ENCODE assay signal across 21 cellular contexts in genomic region chr15:65751431-65751830, GRCh38. TPM values are rescaled to one million over a fixed set of nuclear protein-coding genes. Genes with fewer than 3 reads are reported as not detected.
DNase-seq lines count a peak whose midpoint lies in the region; ATAC-seq lines count a peak whose summit lies in the region.
"Had no signal": no experiment of that assay in that cellular context is flagged by ENCODE, and none has a peak within 500 bp of the region (broad histone marks: within the 10 kb centered on the region; RNA-seq: fewer than 3 reads in every experiment).

No MANE protein-coding gene starts in this region.

- H3K27ac Mint-ChIP-seq in activated T-cell treated with anti-CD3 and anti-CD28 coated beads, Interleukin-2, amount 50 U/mL, for 24 hours: peak overlapping the region; percentile 2
- H3K27ac Mint-ChIP-seq in CD8-positive, alpha-beta memory T cell: peak overlapping the region in 6 of 8 donors; percentile 13 to 73 (median 34)
- H3K27ac Mint-ChIP-seq in activated T-helper 2 cell treated with anti-CD3 and anti-CD28 coated beads, Interferon-gamma antibody, Interleukin-2, Interleukin-4, amounts not matched to agents 10 μg/mL and 5 μg/mL and 100 μg/mL, durations not matched to agents 14 hours and 24 hours and 36 hours: peak overlapping the region; percentile 18
- peak overlapping the region in 6 of 10 donors; percentile 1 to 45 (median 14) for H3K27ac Mint-ChIP-seq in naive thymus-derived CD8-positive, alpha-beta T cell

- peaks cover 63% of the 10 kb centered on the region for H3K36me3 Mint-ChIP-seq in activated T-cell treated with anti-CD3 and anti-CD28 coated beads, Interleukin-2, amount 50 U/mL, for 24 hours (ENCODE audit: low read depth)
- peaks cover 10 to 57% (median 14%) of the 10 kb centered on the region in 3 donors for H3K36me3 Mint-ChIP-seq in CD8-positive, alpha-beta memory T cell
- peaks cover 45% of the 10 kb centered on the region for H3K36me3 Mint-ChIP-seq in activated T-helper 2 cell treated with anti-CD3 and anti-CD28 coated beads, Interferon-gamma antibody, Interleukin-2, Interleukin-4, amounts not matched to agents 10 μg/mL and 5 μg/mL and 100 μg/mL, durations not matched to agents 14 hours and 24 hours and 36 hours (ENCODE audit: low read depth)
- H3K36me3 Mint-ChIP-seq in naive thymus-derived CD8-positive, alpha-beta T cell: peaks cover 0 to 55% (median 20%) of the 10 kb centered on the region in 3 donors

- H3K27ac ChIP-seq in CD8-positive, alpha-beta memory T cell (ENCODE audit: low read depth, low read length): no peak overlapping the region
- H3K27ac ChIP-seq: Peyer's patch, SJCRH30 had no signal

- CTCF ChIA-PET in CD8-positive, alpha-beta memory T cell (lab: Charles Lee): no interaction called here

- H3K4me3 Mint-ChIP-seq in activated T-cell treated with anti-CD3 and anti-CD28 coated beads, Interleukin-2, amount 50 U/mL, for 24 hours: no peak overlapping the region
- no peak overlapping the region for H3K4me3 Mint-ChIP-seq in CD8-positive, alpha-beta memory T cell
- no peak overlapping the region for H3K4me3 Mint-ChIP-seq in activated T-helper 2 cell treated with anti-CD3 and anti-CD28 coated beads, Interferon-gamma antibody, Interleukin-2, Interleukin-4, amounts not matched to agents 10 μg/mL and 5 μg/mL and 100 μg/mL, durations not matched to agents 14 hours and 24 hours and 36 hours (ENCODE audit: low read depth)
- H3K4me3 Mint-ChIP-seq in naive thymus-derived CD8-positive, alpha-beta T cell: no peak overlapping the region
- H3K4me3 Mint-ChIP-seq: CD14-positive monocyte had no signal

- no peaks in the 10 kb centered on the region for H3K27me3 ChIP-seq in CD8-positive, alpha-beta memory T cell (ENCODE audit: insufficient read depth, low read length, poor library complexity, severe bottlenecking)
- H3K27me3 ChIP-seq: Peyer's patch, SJCRH30 had no signal

- intact Hi-C loops in activated T-helper 2 cell treated with anti-CD3 and anti-CD28 coated beads, Interferon-gamma antibody, Interleukin-2, Interleukin-4, amounts not matched to agents 10 μg/mL and 5 μg/mL and 100 μg/mL, durations not matched to agents 14 hours and 24 hours and 36 hours (cut with micrococcal nuclease): no loop called here

- no peaks in the 10 kb centered on the region for H3K9me3 ChIP-seq in CD8-positive, alpha-beta memory T cell (ENCODE audit: low read length)
- H3K9me3 ChIP-seq: Peyer's patch, SJCRH30 had no signal

- peaks cover 16% of the 10 kb centered on the region for H3K4me1 Mint-ChIP-seq in activated T-cell treated with anti-CD3 and anti-CD28 coated beads, Interleukin-2, amount 50 U/mL, for 24 hours (ENCODE audit: low read depth)
- peaks cover 17 to 45% (median 30%) of the 10 kb centered on the region in 3 donors for H3K4me1 Mint-ChIP-seq in CD8-positive, alpha-beta memory T cell
- H3K4me1 Mint-ChIP-seq in activated T-helper 2 cell treated with anti-CD3 and anti-CD28 coated beads, Interferon-gamma antibody, Interleukin-2, Interleukin-4, amounts not matched to agents 10 μg/mL and 5 μg/mL and 100 μg/mL, durations not matched to agents 14 hours and 24 hours and 36 hours (ENCODE audit: low read depth): peaks cover 14% of the 10 kb centered on the region
- peaks cover 10 to 20% (median 14%) of the 10 kb centered on the region in 4 donors for H3K4me1 Mint-ChIP-seq in naive thymus-derived CD8-positive, alpha-beta T cell
- H3K4me1 Mint-ChIP-seq: CD14-positive monocyte had no signal

- no peak for DNase-seq in activated T-cell treated with anti-CD3 and anti-CD28 coated beads, Interleukin-2, amount 50 U/mL, for 24 hours
- DNase-seq in activated T-cell treated with anti-CD3 and anti-CD28 coated beads, Interleukin-2, amount 50 U/mL, for 48 hours: no peak
- DNase-seq in CD8-positive, alpha-beta memory T cell: no peak
- no peak for DNase-seq in activated T-helper 2 cell treated with anti-CD3 and anti-CD28 coated beads, Interferon-gamma antibody, Interleukin-2, Interleukin-4, amounts not matched to agents 10 μg/mL and 5 μg/mL and 100 μg/mL, durations not matched to agents 14 hours and 24 hours and 36 hours (ENCODE audit: low spot score)
- DNase-seq in naive thymus-derived CD8-positive, alpha-beta T cell: no peak
- no peak for DNase-seq in ecto neural progenitor cell (ENCODE audit: low spot score)
- no peak for DNase-seq in NCI-H526 treated with DMSO at 0.1 percent for 48 hours (lab: John Stamatoyannopoulos, UW)
- DNase-seq: EL, GF-D8, GOT3, HCEC 1CT, IMR-90, NCI-H1694, NCI-H2081, NCI-H2171, NCI-H345, NCI-H524, Peyer's patch, SJCRH30 had no signal

- no peak overlapping the region for H3K4me3 ChIP-seq in CD8-positive, alpha-beta memory T cell (ENCODE audit: low read length)
- H3K4me3 ChIP-seq: Peyer's patch, SJCRH30 had no signal

- peaks cover 6% of the 10 kb centered on the region for H3K4me1 ChIP-seq in CD8-positive, alpha-beta memory T cell (ENCODE audit: insufficient read depth, low read length)
- H3K4me1 ChIP-seq: Peyer's patch, SJCRH30 had no signal

- H3K36me3 ChIP-seq in CD8-positive, alpha-beta memory T cell (ENCODE audit: insufficient read depth, low read length): peaks cover 7% of the 10 kb centered on the region

- POLR2A ChIA-PET in CD8-positive, alpha-beta memory T cell (lab: Charles Lee): no interaction called here
- POLR2A ChIA-PET in naive thymus-derived CD8-positive, alpha-beta T cell (lab: Charles Lee): no interaction called here

- no peak for ATAC-seq in naive thymus-derived CD8-positive, alpha-beta T cell
- ATAC-seq in HG03139 (IDR thresholded peaks at IDR 0.05; ENCODE audit: unreplicated experiment): no peak

- H3K27me3 Mint-ChIP-seq in activated T-cell treated with anti-CD3 and anti-CD28 coated beads, Interleukin-2, amount 50 U/mL, for 24 hours: no peaks in the 10 kb centered on the region
- H3K27me3 Mint-ChIP-seq in CD8-positive, alpha-beta memory T cell: no peaks in the 10 kb centered on the region
- no peaks in the 10 kb centered on the region for H3K27me3 Mint-ChIP-seq in activated T-helper 2 cell treated with anti-CD3 and anti-CD28 coated beads, Interferon-gamma antibody, Interleukin-2, Interleukin-4, amounts not matched to agents 10 μg/mL and 5 μg/mL and 100 μg/mL, durations not matched to agents 14 hours and 24 hours and 36 hours (ENCODE audit: low read depth)
- H3K27me3 Mint-ChIP-seq in naive thymus-derived CD8-positive, alpha-beta T cell: no peaks in the 10 kb centered on the region

- no peaks in the 10 kb centered on the region for H3K9me3 Mint-ChIP-seq in activated T-cell treated with anti-CD3 and anti-CD28 coated beads, Interleukin-2, amount 50 U/mL, for 24 hours
- H3K9me3 Mint-ChIP-seq in CD8-positive, alpha-beta memory T cell: no peaks in the 10 kb centered on the region
- no peaks in the 10 kb centered on the region for H3K9me3 Mint-ChIP-seq in activated T-helper 2 cell treated with anti-CD3 and anti-CD28 coated beads, Interferon-gamma antibody, Interleukin-2, Interleukin-4, amounts not matched to agents 10 μg/mL and 5 μg/mL and 100 μg/mL, durations not matched to agents 14 hours and 24 hours and 36 hours
- H3K9me3 Mint-ChIP-seq in naive thymus-derived CD8-positive, alpha-beta T cell: no peaks in the 10 kb centered on the region
- H3K9me3 Mint-ChIP-seq: CD14-positive monocyte had no signal

RNA-seq across cellular contexts. Expression of gene DENND4A, which starts 40.7 kb away (rescaled TPM):
- 10 to 100 TPM; 47.2 to 54.3 TPM for total RNA-seq in CD8-positive, alpha-beta memory T cell
- 21.5 TPM for polyA plus RNA-seq in CD8-positive, alpha-beta memory T cell
- 62.3 and 65.8 TPM in 2 replicates for total RNA-seq in activated T-helper 2 cell treated with anti-CD3 and anti-CD28 coated beads, Interferon-gamma antibody, Interleukin-2, Interleukin-4, amounts not matched to agents 10 μg/mL and 5 μg/mL and 100 μg/mL, durations not matched to agents 14 hours and 24 hours and 36 hours
- 10 to 100 TPM; 58.4 to 62.9 TPM for total RNA-seq in naive thymus-derived CD8-positive, alpha-beta T cell
- 10 to 100 TPM in 2 of 3 donors, 1 to 10 TPM in 1; 9.3 to 12.0 (median 11.2) TPM for polyA plus RNA-seq in naive thymus-derived CD8-positive, alpha-beta T cell
